20 cellular contexts compared by ENCODE assay signal in genomic region chr19:47464619-47465018, GRCh38. TPM values are rescaled to one million over a fixed set of nuclear protein-coding genes. Genes with fewer than 3 reads are reported as not detected.
DNase-seq lines count a peak whose midpoint lies in the region; ATAC-seq and TF ChIP-seq lines count a peak whose summit lies in the region.
"Had no signal": no experiment of that assay in that cellular context is flagged by ENCODE, and none has a peak within 500 bp of the region (broad histone marks: within the 10 kb centered on the region; RNA-seq: fewer than 3 reads in every experiment).

No MANE protein-coding gene starts in this region.

- H3K4me3 ChIP-seq in OCI-LY3 (ENCODE audit: low read length) = no peak overlapping the region
- H3K4me3 ChIP-seq: HAP-1 had no signal

- H3K36me3 ChIP-seq in OCI-LY3 (replicated peaks; ENCODE audit: low read depth, low read length) = no peaks in the 10 kb centered on the region
- H3K36me3 ChIP-seq: BE2C, HAP-1 had no signal

- no peak overlapping the region for H3K9ac ChIP-seq in OCI-LY3 (ENCODE audit: low read length)

- peak overlapping the region; percentile 39 for H3K4me3 Mint-ChIP-seq in glutamatergic neuron (ENCODE audit: unreplicated experiment)
- no peak overlapping the region for H3K4me3 Mint-ChIP-seq in activated T-cell treated with anti-CD3 and anti-CD28 coated beads, Interleukin-2, amount 50 U/mL, for 4 hours
- H3K4me3 Mint-ChIP-seq: CD4-positive, CD25-positive, alpha-beta regulatory T cell; CD8-positive, alpha-beta memory T cell had no signal

- H3K27ac ChIP-seq in OCI-LY3 (ENCODE audit: low read length) = no peak overlapping the region
- H3K27ac ChIP-seq: HL-60 had no signal

- peak overlapping the region; percentile 32 for H3K4me2 ChIP-seq in OCI-LY3 (ENCODE audit: low read length)

- no peaks in the 10 kb centered on the region for H3K79me2 ChIP-seq in OCI-LY3 (ENCODE audit: low read length)

- H3K27me3 Mint-ChIP-seq in glutamatergic neuron (ENCODE audit: unreplicated experiment) = peaks cover 10% of the 10 kb centered on the region
- H3K27me3 Mint-ChIP-seq in activated T-cell treated with anti-CD3 and anti-CD28 coated beads, Interleukin-2, amount 50 U/mL, for 4 hours (ENCODE audit: low read depth) = peaks cover 52% of the 10 kb centered on the region

- DNase-seq in NAMALWA (ENCODE audit: low spot score) (peak; percentile 62), glutamatergic neuron (no peak), iPS-NIHi7 (ENCODE audit: extremely low spot score) (no peak), HCEC 1CT (no peak)
- no peak for DNase-seq in activated T-cell treated with anti-CD3 and anti-CD28 coated beads, Interleukin-2, amount 50 U/mL, for 4 hours
- DNase-seq: ACHN; BE2C; CD4-positive, CD25-positive, alpha-beta regulatory T cell; CD8-positive, alpha-beta memory T cell; COR-L47; DMS 273 treated with DMSO at 0.1 percent for 48 hours; DMS53; DND-41; EL; GOT3 had no signal

- peaks cover 3% of the 10 kb centered on the region for H3K9me3 Mint-ChIP-seq in glutamatergic neuron (ENCODE audit: unreplicated experiment)
- no peaks in the 10 kb centered on the region for H3K9me3 Mint-ChIP-seq in activated T-cell treated with anti-CD3 and anti-CD28 coated beads, Interleukin-2, amount 50 U/mL, for 4 hours
- H3K9me3 Mint-ChIP-seq: CD8-positive, alpha-beta memory T cell had no signal

- H3K4me1 ChIP-seq in OCI-LY3 (ENCODE audit: low read length) = peaks cover 35% of the 10 kb centered on the region
- H3K4me1 ChIP-seq: HAP-1 had no signal

- H3K36me3 Mint-ChIP-seq in glutamatergic neuron (ENCODE audit: unreplicated experiment) = no peaks in the 10 kb centered on the region
- H3K36me3 Mint-ChIP-seq in activated T-cell treated with anti-CD3 and anti-CD28 coated beads, Interleukin-2, amount 50 U/mL, for 4 hours (ENCODE audit: insufficient read depth) = no peaks in the 10 kb centered on the region
- H3K36me3 Mint-ChIP-seq: CD4-positive, CD25-positive, alpha-beta regulatory T cell; CD8-positive, alpha-beta memory T cell had no signal

- peaks cover 16% of the 10 kb centered on the region for H3K4me1 Mint-ChIP-seq in glutamatergic neuron (ENCODE audit: low read depth, unreplicated experiment)
- peaks cover 5% of the 10 kb centered on the region for H3K4me1 Mint-ChIP-seq in activated T-cell treated with anti-CD3 and anti-CD28 coated beads, Interleukin-2, amount 50 U/mL, for 4 hours (ENCODE audit: low read depth)
- H3K4me1 Mint-ChIP-seq: CD8-positive, alpha-beta memory T cell had no signal

- peaks cover 68% of the 10 kb centered on the region for H3K27me3 ChIP-seq in OCI-LY3 (ENCODE audit: low read depth, low read length)

- no peaks in the 10 kb centered on the region for H3K9me3 ChIP-seq in OCI-LY3 (ENCODE audit: insufficient read depth, low read length)
- H3K9me3 ChIP-seq: BE2C, HAP-1 had no signal

- no peak overlapping the region for H3K27ac Mint-ChIP-seq in glutamatergic neuron (ENCODE audit: unreplicated experiment)
- H3K27ac Mint-ChIP-seq: CD8-positive, alpha-beta memory T cell had no signal

- no peak overlapping the region for H2AFZ ChIP-seq in OCI-LY3 (ENCODE audit: low read depth, low read length)

- no peak for ATAC-seq in GM21786 (IDR thresholded peaks at IDR 0.05; ENCODE audit: unreplicated experiment)
- ATAC-seq in activated T-cell treated with anti-CD3 and anti-CD28 coated beads, Interleukin-2, amount 50 U/mL, for 4 hours = no peak

- peaks cover 15% of the 10 kb centered on the region for H4K20me1 ChIP-seq in OCI-LY3 (ENCODE audit: insufficient read depth, low read length)

- no peak for TF ChIP-seq CTCF in OCI-LY3 (IDR thresholded peaks at IDR 0.05; ENCODE audit: low read depth, low read length)
- no peak for TF ChIP-seq CTCF in glutamatergic neuron (IDR thresholded peaks at IDR 0.05; ENCODE audit: partially characterized antibody, unreplicated experiment)

RNA-seq across cellular contexts. Expression of gene SLC8A2, which starts 7.1 kb away (rescaled TPM):
- 115 TPM for total RNA-seq in glutamatergic neuron (ENCODE audit: unreplicated experiment)
- under 1 TPM in 1 of 3 donors, not detected in 2; 0.05 TPM for total RNA-seq in activated T-cell treated with anti-CD3 and anti-CD28 coated beads, Interleukin-2, amount 50 U/mL, for 4 hours
- total RNA-seq: CD4-positive, CD25-positive, alpha-beta regulatory T cell; CD8-positive, alpha-beta memory T cell; HT1080 had no signal

RNA-seq across cellular contexts. Expression of gene KPTN, which starts 19.4 kb away (rescaled TPM):
- total RNA-seq in glutamatergic neuron (ENCODE audit: unreplicated experiment) = 51.2 TPM
- total RNA-seq in activated T-cell treated with anti-CD3 and anti-CD28 coated beads, Interleukin-2, amount 50 U/mL, for 4 hours = 10 to 100 TPM; 12.3 to 17.4 (median 14.9) TPM

RNA-seq across cellular contexts. Expression of gene MEIS3, which starts 45.3 kb away (rescaled TPM):
- total RNA-seq in glutamatergic neuron (ENCODE audit: unreplicated experiment) = 255 TPM
- total RNA-seq in activated T-cell treated with anti-CD3 and anti-CD28 coated beads, Interleukin-2, amount 50 U/mL, for 4 hours = under 1 TPM in 1 of 3 donors, not detected in 2; 0.16 TPM
- total RNA-seq: CD4-positive, CD25-positive, alpha-beta regulatory T cell; CD8-positive, alpha-beta memory T cell had no signal

RNA-seq across cellular contexts. Expression of gene NAPA, which starts 50.2 kb away (rescaled TPM):
- total RNA-seq in glutamatergic neuron (ENCODE audit: unreplicated experiment) = 262 TPM
- total RNA-seq in activated T-cell treated with anti-CD3 and anti-CD28 coated beads, Interleukin-2, amount 50 U/mL, for 4 hours = 100 to 1,000 TPM in 2 of 3 donors, 10 to 100 TPM in 1; 94.5 to 106 (median 106) TPM

Comparison
In these comparisons a context has a peak if more than half of its experiments do, and no peak if none do; other contexts are left out.
1. RNA of gene SLC8A2, which starts 7.1 kb away (total RNA-seq): 115 TPM in glutamatergic neuron (single experiment); 0.05 TPM in activated T-cell treated with anti-CD3 and anti-CD28 coated beads, Interleukin-2, amount 50 U/mL, for 4 hours; every median in the first group is over 100 times any median in the second.
2. RNA of gene MEIS3, which starts 45.3 kb away (total RNA-seq): 255 TPM in glutamatergic neuron (single experiment); 0.16 TPM in activated T-cell treated with anti-CD3 and anti-CD28 coated beads, Interleukin-2, amount 50 U/mL, for 4 hours; every median in the first group is over 100 times any median in the second.